ENCODE assay signal across 26 cellular contexts in genomic region chr9:23232831-23233230, GRCh38.
DNase-seq lines count a peak whose midpoint lies in the region; ATAC-seq, FAIRE-seq and TF ChIP-seq lines count a peak whose summit lies in the region.
"Had no signal": no experiment of that assay in that cellular context is flagged by ENCODE, and none has a peak within 500 bp of the region (broad histone marks: within the 10 kb centered on the region; RNA-seq: fewer than 3 reads in every experiment).

No MANE protein-coding gene starts in this region.

- DNase-seq in GM23338 (ENCODE audit: low spot score) (peak; percentile 5), NCI-H69 (lab: John Stamatoyannopoulos, UW) (peak; percentile 71), H1 (ENCODE audit: low read depth in 1 of 2, low spot score in 2 of 2) (no peak), mesendoderm (peak; percentile 89), NCI-H510A (lab: John Stamatoyannopoulos, UW) (no peak), GM12891 (ENCODE audit: insufficient read length, low spot score) (no peak), superior temporal gyrus (ENCODE audit: extremely low spot score) (no peak)
- DNase-seq: 8988T; ACHN; AML-193; BE2C; CD4-positive, alpha-beta T cell; CD8-positive, alpha-beta memory T cell; DMS 273 treated with DMSO at 0.1 percent for 48 hours; DMS79; EL; GDM1; GOT3; H7; HCEC 1CT had no signal

- H4K20me1 ChIP-seq in GM23338 (replicated peaks; ENCODE audit: insufficient read depth) (no peaks in the 10 kb centered on the region), H1 (replicated peaks in 1 of 2; ENCODE audit: control insufficient read depth in 1 of 2, insufficient read depth in 2 of 2, low read length in 2 of 2) (no peaks in the 10 kb centered on the region)
- H4K20me1 ChIP-seq: BLaER1 treated with 17β-estradiol and CSF1 and Interleukin-3, amounts not matched to agents 10 nM and 100 nM had no signal

- H3K9ac ChIP-seq in H1 (replicated peaks in 1 of 4; ENCODE audit: extremely low read depth in 1 of 4, low read depth in 3 of 4, low read length in 3 of 4) (no peak overlapping the region), mesendoderm (ENCODE audit: low read length) (no peak overlapping the region)
- H3K9ac ChIP-seq: BLaER1 treated with 17β-estradiol and CSF1 and Interleukin-3, amounts not matched to agents 10 nM and 100 nM had no signal

- no peak overlapping the region for H3K27ac Mint-ChIP-seq in GM23338
- H3K27ac Mint-ChIP-seq: CD14-positive monocyte; CD4-positive, alpha-beta T cell; CD8-positive, alpha-beta memory T cell had no signal

- H3K23me2 ChIP-seq in H1 (ENCODE audit: low read depth, low read length), result no peaks in the 10 kb centered on the region

- no peak overlapping the region for H3K4me3 Mint-ChIP-seq in GM23338
- H3K4me3 Mint-ChIP-seq: CD14-positive monocyte; CD4-positive, alpha-beta T cell; CD8-positive, alpha-beta memory T cell had no signal

- H2BK15ac ChIP-seq in H1 (ENCODE audit: low read length), result no peak overlapping the region
- H2BK15ac ChIP-seq in mesendoderm (replicated peaks; ENCODE audit: low read depth), result no peak overlapping the region

- no peak overlapping the region for H2BK120ac ChIP-seq in H1 (replicated peaks; ENCODE audit: low read depth, low read length)
- peak overlapping the region; percentile 54 for H2BK120ac ChIP-seq in mesendoderm (ENCODE audit: low read depth, low read length)

- no peaks in the 10 kb centered on the region for H3K9me3 Mint-ChIP-seq in GM23338

- no peaks in the 10 kb centered on the region for H3K9me3 ChIP-seq in H1 (ENCODE audit: insufficient read depth in 2 of 2, low read depth in 1 of 2, low read length in 1 of 2)
- H3K9me3 ChIP-seq: A549; BE2C; BLaER1 treated with 17β-estradiol and CSF1 and Interleukin-3, amounts not matched to agents 10 nM and 100 nM had no signal

- H2BK5ac ChIP-seq in H1 (ENCODE audit: low read depth, low read length) (no peak overlapping the region), mesendoderm (ENCODE audit: low read length) (no peak overlapping the region)

- peaks cover 2% of the 10 kb centered on the region; the same call in 1 of the 2 replicates for H3K9me2 ChIP-seq in GM23338 (ENCODE audit: insufficient read depth)

- H3K27me3 Mint-ChIP-seq in GM23338 (ENCODE audit: insufficient read depth, low read depth, poor library complexity), result peaks cover 1% of the 10 kb centered on the region
- H3K27me3 Mint-ChIP-seq: CD4-positive, alpha-beta T cell; CD8-positive, alpha-beta memory T cell had no signal

- WGBS in H1 (ENCODE audit: extremely low coverage in 1 of 2, insufficient coverage in 1 of 2, insufficient read length in 1 of 2, insufficient replicate concordance in 2 of 2, low coverage in 1 of 2, low lambda C conversion rate in 2 of 2, missing lambda C conversion rate in 1 of 2), 2 experiments, result 86% methylated on average over 2 of the region's 2 CpGs; no CpG with 5 or more reads in 1 of the 2 experiments
- no CpG with 5 or more reads among the region's 2 CpGs for WGBS in mesendoderm (ENCODE audit: extremely low coverage, insufficient coverage, low lambda C conversion rate)

- H4K5ac ChIP-seq in H1 (ENCODE audit: insufficient read length, low read depth, low read length) (no peak overlapping the region), mesendoderm (ENCODE audit: low read length) (no peak overlapping the region)

- no peak for TF ChIP-seq RAD21 in H1 (IDR thresholded peaks at IDR 0.05 in 1 of 2, conservative IDR thresholded peaks at IDR 0.05 in 1 of 2; ENCODE audit: low read depth in 2 of 2, low read length in 2 of 2)

- H3K27ac ChIP-seq in GM23338 (ENCODE audit: low read depth), result no peak overlapping the region
- H3K27ac ChIP-seq in H1 (ENCODE audit: low read depth, low read length), result no peak overlapping the region
- H3K27ac ChIP-seq in mesendoderm (ENCODE audit: low read depth, low read length), result no peak overlapping the region
- H3K27ac ChIP-seq: A549; BLaER1 treated with 17β-estradiol and CSF1 and Interleukin-3, amounts not matched to agents 10 nM and 100 nM had no signal

- H3K4ac ChIP-seq in H1 (replicated peaks; ENCODE audit: insufficient read length, low read depth, low read length) (no peak overlapping the region), mesendoderm (ENCODE audit: low read depth, low read length) (no peak overlapping the region)

- no peak overlapping the region for H2BK12ac ChIP-seq in H1 (ENCODE audit: low read depth, low read length)

- TF ChIP-seq CTCF in GM23338 (conservative IDR thresholded peaks at IDR 0.05; ENCODE audit: low read depth in 2 of 2), result no peak
- no peak for TF ChIP-seq CTCF in H1 (IDR thresholded peaks at IDR 0.05; ENCODE audit: control extremely low read depth in 1 of 3, insufficient read depth in 1 of 3, low read depth in 1 of 3, low read length in 3 of 3)

- FAIRE-seq in H1 (lab: Jason Lieb, UNC) (peak; percentile 24), GM12891 (lab: Jason Lieb, UNC) (no peak)
- FAIRE-seq: A549, D721Med, GM12878, GM18507 had no signal

- no peaks in the 10 kb centered on the region for H3K27me3 ChIP-seq in GM23338 (ENCODE audit: insufficient read depth)
- H3K27me3 ChIP-seq in H1 (replicated peaks in 1 of 4; ENCODE audit: control insufficient read depth in 3 of 4, extremely low read depth in 1 of 4, insufficient read depth in 3 of 4, low read length in 3 of 4), result no peaks in the 10 kb centered on the region
- H3K27me3 ChIP-seq in mesendoderm (ENCODE audit: insufficient read depth, low read length, poor library complexity), result no peaks in the 10 kb centered on the region
- H3K27me3 ChIP-seq: BE2C; BLaER1 treated with 17β-estradiol and CSF1 and Interleukin-3, amounts not matched to agents 10 nM and 100 nM had no signal

- H3K36me3 Mint-ChIP-seq in GM23338 (ENCODE audit: low read depth), result no peaks in the 10 kb centered on the region
- H3K36me3 Mint-ChIP-seq: CD14-positive monocyte; CD8-positive, alpha-beta memory T cell had no signal

- no peak overlapping the region for H2AFZ ChIP-seq in GM23338
- no peak overlapping the region for H2AFZ ChIP-seq in H1 (ENCODE audit: low read length)

- H3K36me3 ChIP-seq in GM23338 (ENCODE audit: insufficient read depth), result no peaks in the 10 kb centered on the region
- no peaks in the 10 kb centered on the region for H3K36me3 ChIP-seq in H1 (ENCODE audit: control insufficient read depth in 2 of 4, insufficient read depth in 4 of 4, low read length in 3 of 4)
- no peaks in the 10 kb centered on the region for H3K36me3 ChIP-seq in mesendoderm (ENCODE audit: control insufficient read depth, insufficient read depth, low read length)
- H3K36me3 ChIP-seq: BE2C; BLaER1 treated with 17β-estradiol and CSF1 and Interleukin-3, amounts not matched to agents 10 nM and 100 nM had no signal

- H3K79me1 ChIP-seq in H1 (ENCODE audit: low read depth, low read length), result no peaks in the 10 kb centered on the region
- H3K79me1 ChIP-seq in mesendoderm (ENCODE audit: low read length), result no peaks in the 10 kb centered on the region

- TF ChIP-seq POLR2A in H1 (IDR thresholded peaks at IDR 0.05; ENCODE audit: control extremely low read depth in 1 of 2, low read depth in 2 of 2, low read length in 2 of 2) (no peak), GM12891 (IDR thresholded peaks at IDR 0.05; ENCODE audit: low read depth, low read length) (no peak)

- H2AK5ac ChIP-seq in H1 (ENCODE audit: low read depth, low read length), result no peak overlapping the region
- no peak overlapping the region for H2AK5ac ChIP-seq in mesendoderm (ENCODE audit: low read length)

- H2BK20ac ChIP-seq in H1 (ENCODE audit: low read length), result no peak overlapping the region

- H3K18ac ChIP-seq in H1 (ENCODE audit: extremely low read depth, low read length), result no peak overlapping the region
- peak overlapping the region; percentile 64 for H3K18ac ChIP-seq in mesendoderm (ENCODE audit: low read length)

- POLR2A ChIA-PET in H1 (lab: Charles Lee; ENCODE audit: partially characterized antibody), result no interaction called here

- CTCF ChIA-PET in H1 (lab: Charles Lee; ENCODE audit: partially characterized antibody), result interaction anchor here (0.6 kb wide), 1 partner anchor 79 kb away, joined by 3 read pairs; no protein-coding TSS in a partner anchor

- H4K91ac ChIP-seq in H1 (replicated peaks; ENCODE audit: insufficient read length, low read length), result no peak overlapping the region

- H3K79me2 ChIP-seq in GM23338 (replicated peaks; ENCODE audit: insufficient read depth) (no peaks in the 10 kb centered on the region), H1 (ENCODE audit: control insufficient read depth in 1 of 2, insufficient read depth in 2 of 2, low read length in 2 of 2) (no peaks in the 10 kb centered on the region), mesendoderm (ENCODE audit: control insufficient read depth, insufficient read depth, low read length) (no peaks in the 10 kb centered on the region)

- H3K4me3 ChIP-seq in GM23338 (no peak overlapping the region), H1 (ENCODE audit: extremely low read depth in 1 of 4, insufficient read depth in 2 of 4, low read depth in 3 of 4, low read length in 4 of 4) (no peak overlapping the region), mesendoderm (ENCODE audit: low read length) (no peak overlapping the region)
- H3K4me3 ChIP-seq: A549; BLaER1 treated with 17β-estradiol and CSF1 and Interleukin-3, amounts not matched to agents 10 nM and 100 nM; GM12878 had no signal

- peaks cover 36% of the 10 kb centered on the region for H3K4me1 Mint-ChIP-seq in GM23338
- H3K4me1 Mint-ChIP-seq: CD14-positive monocyte; CD8-positive, alpha-beta memory T cell had no signal

- H3K4me2 ChIP-seq in GM23338, result no peak overlapping the region
- H3K4me2 ChIP-seq in H1 (ENCODE audit: insufficient read depth in 1 of 2, low read depth in 2 of 2, low read length in 2 of 2), result no peak overlapping the region
- no peak overlapping the region for H3K4me2 ChIP-seq in mesendoderm (ENCODE audit: low read length)
- H3K4me2 ChIP-seq: A549; BLaER1 treated with 17β-estradiol and CSF1 and Interleukin-3, amounts not matched to agents 10 nM and 100 nM had no signal

- no peak for ATAC-seq in GM23338
- ATAC-seq: A549, GM12878 had no signal

- H3K56ac ChIP-seq in H1 (replicated peaks; ENCODE audit: insufficient read length, low read depth, low read length), result no peak overlapping the region
- no peak overlapping the region for H3K56ac ChIP-seq in mesendoderm (ENCODE audit: low read length)

- no peaks in the 10 kb centered on the region for H3F3A ChIP-seq in GM23338 (replicated peaks; ENCODE audit: low read depth)

- no peak for TF ChIP-seq EP300 in H1 (IDR thresholded peaks at IDR 0.05; ENCODE audit: borderline replicate concordance in 1 of 2, low read depth in 2 of 2, low read length in 2 of 2)

- H4K8ac ChIP-seq in H1 (ENCODE audit: extremely low read depth, insufficient read depth, low read length) (no peak overlapping the region), mesendoderm (ENCODE audit: low read depth, low read length) (no peak overlapping the region)

- H3K14ac ChIP-seq in H1 (ENCODE audit: insufficient read length), result no peak overlapping the region

- H3K23ac ChIP-seq in H1 (ENCODE audit: insufficient read length), result no peak overlapping the region
- no peak overlapping the region for H3K23ac ChIP-seq in mesendoderm (ENCODE audit: low read length)

- H3K4me1 ChIP-seq in GM23338 (ENCODE audit: insufficient read depth), result peaks cover 14% of the 10 kb centered on the region
- peaks cover 0 to 13% (median 4%) of the 10 kb centered on the region in 4 experiments; a peak in 2 of 7 replicates for H3K4me1 ChIP-seq in H1 (replicated peaks in 1 of 4; ENCODE audit: control insufficient read depth in 3 of 4, insufficient read depth in 4 of 4, low read length in 3 of 4)
- no peaks in the 10 kb centered on the region for H3K4me1 ChIP-seq in mesendoderm (ENCODE audit: control insufficient read depth, low read depth, low read length)
- H3K4me1 ChIP-seq: A549; BE2C; BLaER1 treated with 17β-estradiol and CSF1 and Interleukin-3, amounts not matched to agents 10 nM and 100 nM had no signal

Comparison
In these comparisons a context has a peak if more than half of its experiments do, and no peak if none do; other contexts are left out.
1. DNase-seq: peak in GM23338 (single experiment), NCI-H69 (single experiment) and mesendoderm (single experiment); none in H1 (0 of 2), NCI-H510A (single experiment), GM12891 (single experiment) and superior temporal gyrus (single experiment).